In the genomic region with DNA sequence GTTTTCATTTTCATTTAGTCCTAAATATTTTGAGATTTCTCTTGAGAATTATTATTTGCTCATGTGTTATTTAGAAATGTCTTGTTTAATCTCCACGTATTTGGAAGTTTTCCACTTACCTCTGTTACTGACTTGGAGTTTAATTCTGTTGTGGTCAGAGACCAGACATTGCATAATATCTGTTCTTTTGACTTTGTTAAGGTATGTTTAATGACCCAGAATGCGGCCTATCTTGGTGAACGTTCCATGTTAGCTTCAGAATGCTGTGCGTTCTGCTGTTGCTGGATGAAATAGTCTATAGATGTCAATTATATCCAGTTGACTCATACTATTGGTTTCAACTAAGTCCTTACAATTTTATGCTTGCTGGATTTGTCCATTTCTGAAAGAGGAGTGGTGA, we compare ENCODE assay signal across 28 cellular contexts.
"Had no signal": no experiment of that assay in that cellular context is flagged by ENCODE, and none has a peak within 500 bp of the region (broad histone marks: within the 10 kb centered on the region; RNA-seq: fewer than 3 reads in every experiment).

No MANE protein-coding gene starts in this region.

- H3K27me3 Mint-ChIP-seq: naive thymus-derived CD8-positive, alpha-beta T cell; natural killer cell treated with Interleukin-12 subunit alpha and Interleukin-12 subunit beta and Interleukin-15 and Interleukin-18, amount 100 ng/mL, for 72 hours; stimulated activated naive CD8-positive, alpha-beta T cell treated with anti-CD3 and anti-CD28 coated beads, Interleukin-15, Interleukin-2, amounts not matched to agents 100 ng/mL and 50 ng/mL, for 24 hours had no signal

- DNase-seq: naive thymus-derived CD8-positive, alpha-beta T cell; nephron progenitor cell; nucleus accumbens; pancreas; right cardiac atrium; right lobe of liver; sigmoid colon; small intestine; stimulated activated CD4-positive, alpha-beta T cell treated with anti-CD3 and anti-CD28 coated beads, Interleukin-15, amount 100 ng/mL, for 24 hours; stimulated activated CD4-positive, alpha-beta T cell treated with anti-CD3 and anti-CD28 coated beads, Interleukin-2, amount 100 ng/mL, for 24 hours; stimulated activated CD4-positive, alpha-beta T cell treated with anti-CD3 and anti-CD28 coated beads, Interleukin-2, amount 100 ng/mL, for 48 hours; stimulated activated CD4-positive, alpha-beta T cell treated with anti-CD3 and anti-CD28 coated beads, Interleukin-4, amount 100 ng/mL, for 24 hours; stimulated activated naive B cell treated with anti-CD40 and anti-IgM and Interleukin-4, amounts not matched to agents 10 μg/mL and 1 μg/mL and 100 μg/mL, for 72 hours; stimulated activated naive CD4-positive, alpha-beta T cell treated with Interleukin-2 at 50 U/mL for 16 hours; stomach; thyroid gland; trophoblast cell; upper lobe of left lung had no signal

- H3K27me3 ChIP-seq: neutrophil, pancreas, right lobe of liver, sigmoid colon, stomach, thyroid gland, tibial nerve, upper lobe of left lung, vagina had no signal

- H3K27ac Mint-ChIP-seq: naive thymus-derived CD8-positive, alpha-beta T cell; natural killer cell treated with Interleukin-12 subunit alpha and Interleukin-12 subunit beta and Interleukin-15 and Interleukin-18, amount 100 ng/mL, for 72 hours; nephron progenitor cell; stimulated activated effector memory CD8-positive, alpha-beta T cell treated with anti-CD3 and anti-CD28 coated beads, Interleukin-12 subunit alpha, Interleukin-12 subunit beta, amount 100 ng/mL, for 72 hours; stimulated activated naive B cell treated with anti-CD40 and anti-IgM and Interleukin-4, amounts not matched to agents 10 μg/mL and 1 μg/mL and 100 μg/mL, for 72 hours; stimulated activated naive CD8-positive, alpha-beta T cell treated with anti-CD3 and anti-CD28 coated beads, Interleukin-15, Interleukin-2, amounts not matched to agents 100 ng/mL and 50 ng/mL, for 24 hours had no signal

- H3K9me3 ChIP-seq: neutrophil, pancreas, prostate gland, right lobe of liver, thoracic aorta, thyroid gland, upper lobe of left lung, vagina had no signal

- FAIRE-seq: pancreas, small intestine, urothelium cell line had no signal

- H3K9me3 Mint-ChIP-seq: nephron progenitor cell had no signal

- H3K36me3 Mint-ChIP-seq: natural killer cell treated with Interleukin-12 subunit alpha and Interleukin-12 subunit beta and Interleukin-15 and Interleukin-18, amount 100 ng/mL, for 72 hours; stimulated activated effector memory CD8-positive, alpha-beta T cell treated with anti-CD3 and anti-CD28 coated beads, Interleukin-12 subunit alpha, Interleukin-12 subunit beta, amount 100 ng/mL, for 72 hours; stimulated activated naive B cell treated with anti-CD40 and anti-IgM and Interleukin-4, amounts not matched to agents 10 μg/mL and 1 μg/mL and 100 μg/mL, for 72 hours had no signal

- H3K4me3 ChIP-seq: pancreas, prostate gland, right lobe of liver, sigmoid colon, stomach, thoracic aorta, thyroid gland, tibial nerve, upper lobe of left lung, vagina had no signal

- H3K36me3 ChIP-seq: neutrophil, pancreas, prostate gland, right lobe of liver, sigmoid colon, stomach, thoracic aorta, thyroid gland, tibial nerve, upper lobe of left lung, vagina had no signal

- ATAC-seq: naive thymus-derived CD8-positive, alpha-beta T cell; natural killer cell treated with Interleukin-12 subunit alpha and Interleukin-12 subunit beta and Interleukin-15 and Interleukin-18, amount 100 ng/mL, for 72 hours; pancreas; right cardiac atrium; right lobe of liver; stimulated activated effector memory CD8-positive, alpha-beta T cell treated with anti-CD3 and anti-CD28 coated beads, Interleukin-12 subunit alpha, Interleukin-12 subunit beta, amount 100 ng/mL, for 72 hours; stimulated activated naive B cell treated with anti-CD40 and anti-IgM and Interleukin-4, amounts not matched to agents 10 μg/mL and 1 μg/mL and 100 μg/mL, for 72 hours had no signal

- H3K27ac ChIP-seq: neutrophil, pancreas, prostate gland, right lobe of liver, sigmoid colon, stomach, thoracic aorta, thyroid gland, tibial nerve, upper lobe of left lung, vagina had no signal

- H3K4me1 ChIP-seq: pancreas, prostate gland, right lobe of liver, sigmoid colon, stomach, thyroid gland, tibial nerve, upper lobe of left lung, vagina had no signal

- H3K4me1 Mint-ChIP-seq: naive thymus-derived CD8-positive, alpha-beta T cell; nephron progenitor cell; neural crest cell; stimulated activated effector memory CD8-positive, alpha-beta T cell treated with anti-CD3 and anti-CD28 coated beads, Interleukin-12 subunit alpha, Interleukin-12 subunit beta, amount 100 ng/mL, for 72 hours; stimulated activated naive B cell treated with anti-CD40 and anti-IgM and Interleukin-4, amounts not matched to agents 10 μg/mL and 1 μg/mL and 100 μg/mL, for 72 hours had no signal

- H3K4me3 Mint-ChIP-seq: naive thymus-derived CD8-positive, alpha-beta T cell; natural killer cell treated with Interleukin-12 subunit alpha and Interleukin-12 subunit beta and Interleukin-15 and Interleukin-18, amount 100 ng/mL, for 72 hours; nephron progenitor cell; neural crest cell; stimulated activated effector memory CD8-positive, alpha-beta T cell treated with anti-CD3 and anti-CD28 coated beads, Interleukin-12 subunit alpha, Interleukin-12 subunit beta, amount 100 ng/mL, for 72 hours; stimulated activated naive B cell treated with anti-CD40 and anti-IgM and Interleukin-4, amounts not matched to agents 10 μg/mL and 1 μg/mL and 100 μg/mL, for 72 hours; stimulated activated naive CD8-positive, alpha-beta T cell treated with anti-CD3 and anti-CD28 coated beads, Interleukin-15, Interleukin-2, amounts not matched to agents 100 ng/mL and 50 ng/mL, for 24 hours had no signal
